ENCODE assay signal across 10 cellular contexts in the genomic region with DNA sequence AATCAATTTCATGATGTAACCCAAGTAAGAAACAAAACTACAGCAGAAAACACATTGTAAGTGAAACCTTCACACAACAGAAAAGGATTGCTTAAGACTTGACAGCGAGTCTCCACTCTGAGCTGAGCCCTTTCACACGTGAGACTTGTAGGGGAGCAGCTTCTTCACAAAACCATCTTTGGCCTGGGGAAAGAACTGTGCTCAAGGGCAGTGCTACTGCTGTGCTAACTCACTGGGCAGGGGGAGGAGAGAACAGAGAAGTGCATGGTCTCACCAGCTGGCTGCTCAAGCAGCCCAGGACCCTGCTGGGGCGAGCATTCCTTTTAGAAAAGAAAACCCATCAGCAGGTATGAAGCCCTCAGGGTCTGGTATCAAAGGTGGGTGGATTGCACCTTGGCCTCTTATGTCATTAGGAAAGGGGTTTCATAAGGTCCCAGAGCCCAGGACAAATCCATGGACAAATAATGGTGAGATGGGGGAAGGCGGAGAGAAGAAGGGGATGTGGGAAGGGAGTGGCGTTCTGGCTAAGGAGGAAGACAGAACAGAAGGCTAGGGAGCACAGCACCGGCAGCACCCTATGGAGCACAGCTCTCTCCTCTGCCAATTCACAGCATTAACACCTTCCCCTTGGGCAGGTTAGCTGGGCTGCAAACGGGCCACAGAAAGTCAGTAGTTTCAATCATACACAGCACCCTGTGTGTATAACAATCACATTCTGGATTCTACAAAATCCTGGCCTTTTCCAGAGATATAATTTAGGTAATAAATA. TPM values are rescaled to one million over a fixed set of nuclear protein-coding genes. Genes with fewer than 3 reads are reported as not detected.
DNase-seq lines count a peak whose midpoint lies in the region; ATAC-seq and TF ChIP-seq lines count a peak whose summit lies in the region.
"Had no signal": no experiment of that assay in that cellular context is flagged by ENCODE, and none has a peak within 500 bp of the region (broad histone marks: within the 10 kb centered on the region; RNA-seq: fewer than 3 reads in every experiment).

No MANE protein-coding gene starts in this region.

- TF ChIP-seq CTCF in cardiac muscle cell (IDR thresholded peaks at IDR 0.05; ENCODE audit: low read depth, low read length) (no peak), uterus (IDR thresholded peaks at IDR 0.05) (no peak)

- intact Hi-C loops in cardiac septum (cut with DNase I) (loop anchor here (5.0 kb wide), 1 partner anchor 83 kb away; the partner anchor contains the start of gene CELF1), uterus (cut with DNase I; ENCODE audit: low total_unique reads) (no loop called here)

- H3K27ac ChIP-seq in cardiac muscle cell (peak overlapping the region; percentile 24), caudate nucleus (ENCODE audit: low read depth, low read length) (peak overlapping the region; percentile 22), uterus (peak overlapping the region; percentile 8 to 59)

- TF ChIP-seq POLR2A in uterus (IDR thresholded peaks at IDR 0.05) = no peak

- H3K36me3 ChIP-seq in cardiac muscle cell (peaks cover 41% of the 10 kb centered on the region), uterus (no peaks in the 10 kb centered on the region)

- H3K4me1 ChIP-seq in cardiac muscle cell (ENCODE audit: low read depth) = peaks cover 4% of the 10 kb centered on the region
- H3K4me1 ChIP-seq in uterus = peaks cover 0 to 8% of the 10 kb centered on the region in 2 donors

- no peak overlapping the region for H3K4me3 ChIP-seq in cardiac muscle cell
- no peak overlapping the region for H3K4me3 ChIP-seq in uterus

- ATAC-seq in HG02588 (IDR thresholded peaks at IDR 0.05; ENCODE audit: unreplicated experiment) = no peak

- DNase-seq in cardiac muscle cell (ENCODE audit: low read depth in 1 of 2, low spot score in 1 of 2) = peak in 1 of 2 donors; percentile 63
- DNase-seq in cardiac septum (ENCODE audit: low spot score) = no peak
- DNase-seq in caudate nucleus (lab: John Stamatoyannopoulos, UW) = peak in 2 of 61 donors; percentile 13 to 81
- peak; percentile 72 for DNase-seq in mesenteric fat pad (ENCODE audit: low spot score)
- no peak for DNase-seq in uterus
- no peak for DNase-seq in amygdala (lab: John Stamatoyannopoulos, UW)
- DNase-seq in AG08395 (ENCODE audit: low spot score) = no peak
- DNase-seq: activated naive CD8-positive, alpha-beta T cell treated with anti-CD3 and anti-CD28 coated beads, Interleukin-2, amount 10 ng/mL, durations not matched to agents 7 days and 5 days; NCI-H524 had no signal

- H3K27me3 ChIP-seq in cardiac muscle cell = no peaks in the 10 kb centered on the region
- no peaks in the 10 kb centered on the region for H3K27me3 ChIP-seq in uterus

- H3K9me3 ChIP-seq in cardiac muscle cell (ENCODE audit: low read depth) = no peaks in the 10 kb centered on the region
- H3K9me3 ChIP-seq in uterus = no peaks in the 10 kb centered on the region

RNA-seq across cellular contexts. Expression of gene RAPSN, which starts 20.7 kb away (rescaled TPM):
- total RNA-seq in cardiac muscle cell (not detected in 2 replicates), cardiac septum (3.7 TPM), mesenteric fat pad (0.55 TPM), uterus (under 1 TPM in 1 of 4 donors, not detected in 3; 0.41 TPM)
- polyA plus RNA-seq in cardiac muscle cell = not detected in 2 replicates

RNA-seq across cellular contexts. Expression of gene PSMC3, which starts 43.4 kb away (rescaled TPM):
- total RNA-seq in cardiac muscle cell (107 and 161 TPM in 2 replicates), cardiac septum (132 TPM), mesenteric fat pad (116 TPM), uterus (100 to 1,000 TPM in 1 of 4 donors, 10 to 100 TPM in 3; 43.8 to 161 (median 96.2) TPM)
- 161 and 236 TPM in 2 replicates for polyA plus RNA-seq in cardiac muscle cell
